In the genomic region with DNA sequence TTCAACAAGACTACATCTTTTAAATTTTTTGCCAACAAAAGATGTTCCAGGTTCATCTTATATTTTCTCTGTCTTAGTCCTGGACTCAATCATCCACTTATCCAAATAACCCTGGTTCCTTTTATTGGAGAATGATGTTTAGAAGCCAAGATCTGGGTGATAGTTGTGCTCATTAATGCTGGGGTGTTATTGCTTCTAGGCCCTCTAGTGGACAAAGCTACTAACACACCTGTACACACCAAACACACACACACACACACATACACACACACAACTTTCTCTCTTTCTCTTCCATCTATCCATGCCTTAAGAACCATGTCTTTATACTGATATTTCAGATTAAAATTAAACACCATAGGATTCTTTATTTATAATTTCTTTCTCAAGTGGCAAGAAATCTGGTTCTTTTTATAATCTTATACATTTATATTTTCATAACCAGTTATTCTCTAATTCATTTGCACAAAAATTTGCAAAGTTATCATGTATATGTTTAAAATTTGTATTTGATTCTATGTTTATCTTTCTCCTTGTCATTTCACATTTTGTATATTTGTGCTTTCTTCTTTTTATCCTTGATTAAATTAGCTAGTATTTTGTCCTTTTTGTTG, we compare ENCODE assay signal across 9 cellular contexts.
DNase-seq lines count a peak whose midpoint lies in the region; ATAC-seq and TF ChIP-seq lines count a peak whose summit lies in the region.
"Had no signal": no experiment of that assay in that cellular context is flagged by ENCODE, and none has a peak within 500 bp of the region (broad histone marks: within the 10 kb centered on the region; RNA-seq: fewer than 3 reads in every experiment).

No MANE protein-coding gene starts in this region.

- no peak for TF ChIP-seq POLR2A in prostate gland (IDR thresholded peaks at IDR 0.05)

- no peaks in the 10 kb centered on the region for H4K20me1 ChIP-seq in PC-9 (ENCODE audit: insufficient read depth)

- no peak for DNase-seq in AG09309 (ENCODE audit: low read depth)
- DNase-seq in PC-9, result no peak
- DNase-seq in fibroblast of pulmonary artery (ENCODE audit: low read depth), result peak; percentile 10
- no peak for DNase-seq in activated CD4-positive, alpha-beta T cell treated with anti-CD3 and anti-CD28 coated beads for 48 hours
- DNase-seq in SHP77 treated with DMSO at 0.1 percent for 48 hours (lab: John Stamatoyannopoulos, UW), result no peak
- no peak for DNase-seq in prostate gland (ENCODE audit: low spot score)
- DNase-seq: T1000 had no signal

- H3K27ac ChIP-seq in PC-9 (no peak overlapping the region), prostate gland (no peak overlapping the region)

- H3K4me3 ChIP-seq in AG09309 (ENCODE audit: control insufficient read depth, low read depth, low read length) (no peak overlapping the region), PC-9 (no peak overlapping the region), fibroblast of pulmonary artery (replicated peaks; ENCODE audit: low read depth, low read length) (no peak overlapping the region), prostate gland (no peak overlapping the region)

- POLR2A ChIA-PET in PC-9 (lab: Charles Lee; ENCODE audit: unreplicated experiment), result no interaction called here

- H3K27me3 ChIP-seq in PC-9 (ENCODE audit: insufficient read depth, low read depth) (no peaks in the 10 kb centered on the region), prostate gland (replicated peaks; ENCODE audit: insufficient read depth) (no peaks in the 10 kb centered on the region)

- H3K79me2 ChIP-seq in PC-9 (ENCODE audit: low read depth), result no peaks in the 10 kb centered on the region

- H2AFZ ChIP-seq in PC-9, result no peak overlapping the region

- no peaks in the 10 kb centered on the region for H3K9me2 ChIP-seq in PC-9 (ENCODE audit: insufficient read depth)

- no peak for ATAC-seq in GM19463 (IDR thresholded peaks at IDR 0.05; ENCODE audit: unreplicated experiment)

- H3K4me1 ChIP-seq in PC-9 (replicated peaks; ENCODE audit: insufficient read depth) (no peaks in the 10 kb centered on the region), prostate gland (replicated peaks) (no peaks in the 10 kb centered on the region)

- H3K9me3 ChIP-seq in PC-9 (ENCODE audit: insufficient read depth, low read depth) (peaks cover 8% of the 10 kb centered on the region; the same call in 1 of the 2 replicates), prostate gland (no peaks in the 10 kb centered on the region)

- H3K36me3 ChIP-seq in PC-9 (ENCODE audit: low read depth), result no peaks in the 10 kb centered on the region
- H3K36me3 ChIP-seq in prostate gland, result no peaks in the 10 kb centered on the region

- no peaks in the 10 kb centered on the region for H3F3A ChIP-seq in PC-9 (ENCODE audit: insufficient read depth, low read depth)

- CTCF ChIA-PET in PC-9 (lab: Charles Lee), result interaction anchor here (1.2 kb wide), 1 partner anchor 122 kb away, joined by 4 read pairs; no protein-coding TSS in a partner anchor

- no peak overlapping the region for H3K4me2 ChIP-seq in PC-9

- TF ChIP-seq CTCF in AG09309 (IDR thresholded peaks at IDR 0.05; ENCODE audit: control insufficient read depth, insufficient read depth, low read depth, low read length, missing control alignments) (peak; percentile 46), GM12873 (IDR thresholded peaks at IDR 0.05; ENCODE audit: insufficient read depth, low read depth, low read length, missing control alignments) (peak; percentile 73), PC-9 (conservative IDR thresholded peaks at IDR 0.05) (peak; percentile 69), fibroblast of pulmonary artery (IDR thresholded peaks at IDR 0.05; ENCODE audit: low read length, missing control alignments) (peak; percentile 46), prostate gland (IDR thresholded peaks at IDR 0.05) (no peak)

- BruUV-seq in PC-9 (replicated peaks; lab: Mats Ljungman, UMichigan), result no TSS peak

- intact Hi-C loops in PC-9 (cut with micrococcal nuclease; ENCODE audit: unreplicated experiment), result no loop called here
- intact Hi-C loops in prostate gland (cut with DNase I), result no loop called here

Comparison
In these comparisons a context has a peak if more than half of its experiments do, and no peak if none do; other contexts are left out.
1. CTCF ChIP-seq: peak in AG09309 (single experiment), GM12873 (single experiment), PC-9 (single experiment) and fibroblast of pulmonary artery (single experiment); none in prostate gland (0 of 4).